Comparison of ENCODE assay signal across 8 cellular contexts in genomic region chr12:3752096-3752709, GRCh38. TPM values are rescaled to one million over a fixed set of nuclear protein-coding genes. Genes with fewer than 3 reads are reported as not detected.
A peak's percentile ranks its signal among the peaks of the same experiment; 100 is the strongest.
DNase-seq lines count a peak whose midpoint lies in the region; ATAC-seq and TF ChIP-seq lines count a peak whose summit lies in the region.

No MANE protein-coding gene starts in this region.

- H3K36me3 ChIP-seq in KOPT-K1 (ENCODE audit: insufficient read depth, low read length) (peaks cover 7% of the 10 kb centered on the region), upper lobe of left lung (no peaks in the 10 kb centered on the region)

- ATAC-seq in GM21717 (IDR thresholded peaks at IDR 0.05; ENCODE audit: unreplicated experiment) (peak; percentile 75), esophagus mucosa (peak; percentile 65), upper lobe of left lung (ENCODE audit: low FRiP score in 2 of 2) (peak; percentile 68 to 90)

- TF ChIP-seq POLR2A in upper lobe of left lung (IDR thresholded peaks at IDR 0.05): no peak

- peaks cover 7% of the 10 kb centered on the region for H3K4me1 Mint-ChIP-seq in osteocyte (ENCODE audit: unreplicated experiment)

- no peak for TF ChIP-seq CTCF in osteocyte (IDR thresholded peaks at IDR 0.05)
- no peak for TF ChIP-seq CTCF in upper lobe of left lung (IDR thresholded peaks at IDR 0.05)

- peak; percentile 64 for DNase-seq in ELR (ENCODE audit: low read depth)
- peak; percentile 53 for DNase-seq in activated CD4-positive, alpha-beta T cell treated with anti-CD3 and anti-CD28 coated beads, Interleukin-2, amount 50 U/mL, for 1 hour
- peak; percentile 27 for DNase-seq in osteocyte (ENCODE audit: extremely low spot score, unreplicated experiment)
- peak; percentile 53 to 87 for DNase-seq in upper lobe of left lung
- no peak for DNase-seq in occipital lobe (lab: John Stamatoyannopoulos, UW)

- peak overlapping the region in 3 of 4 donors; percentile 50 to 55 (median 52) for H3K4me3 ChIP-seq in upper lobe of left lung

- H3K4me1 ChIP-seq in upper lobe of left lung: peaks cover 13 to 27% (median 23%) of the 10 kb centered on the region in 4 donors

- peaks cover 2% of the 10 kb centered on the region for H3K9me3 ChIP-seq in KOPT-K1 (ENCODE audit: insufficient read depth, low read length, poor library complexity, severe bottlenecking)
- no peaks in the 10 kb centered on the region for H3K9me3 ChIP-seq in upper lobe of left lung

- H3K27ac ChIP-seq in KOPT-K1 (ENCODE audit: low read depth, low read length, poor library complexity, severe bottlenecking) (peak overlapping the region; percentile 98), upper lobe of left lung (peak overlapping the region; percentile 71 to 85 (median 82))

- no peak overlapping the region for H3K27ac Mint-ChIP-seq in osteocyte (ENCODE audit: unreplicated experiment)

- H3K4me3 Mint-ChIP-seq in osteocyte (ENCODE audit: unreplicated experiment): no peak overlapping the region

- 37 to 40% methylated on average over 18 of the region's 18 CpGs for WGBS in upper lobe of left lung, 2 donors

- TF ChIP-seq EP300 in upper lobe of left lung (IDR thresholded peaks at IDR 0.05): no peak

- no peaks in the 10 kb centered on the region for H3K27me3 ChIP-seq in upper lobe of left lung

- no peaks in the 10 kb centered on the region for H3K36me3 Mint-ChIP-seq in osteocyte (ENCODE audit: unreplicated experiment)

- no peaks in the 10 kb centered on the region for H3K9me3 Mint-ChIP-seq in osteocyte (ENCODE audit: unreplicated experiment)

- H3K27me3 Mint-ChIP-seq in osteocyte (ENCODE audit: unreplicated experiment): peaks cover 31% of the 10 kb centered on the region

RNA-seq across cellular contexts. Expression of gene CRACR2A, which starts 0.7 kb away (rescaled TPM):
- total RNA-seq in esophagus mucosa: 3.0 TPM
- 0.08 and 0.13 TPM in 2 replicates for total RNA-seq in osteocyte
- total RNA-seq in upper lobe of left lung: 10 to 100 TPM in 2 of 6 donors, 1 to 10 TPM in 4; 5.5 to 19.9 (median 7.2) TPM
- total RNA-seq in occipital lobe: 1.1 TPM
